13 cellular contexts compared by ENCODE assay signal in genomic region chr5:130316971-130317421, GRCh38.
DNase-seq lines count a peak whose midpoint lies in the region; ATAC-seq, FAIRE-seq and TF ChIP-seq lines count a peak whose summit lies in the region.
"Had no signal": no experiment of that assay in that cellular context is flagged by ENCODE, and none has a peak within 500 bp of the region (broad histone marks: within the 10 kb centered on the region; RNA-seq: fewer than 3 reads in every experiment).

No MANE protein-coding gene starts in this region.

- no peak overlapping the region for H2BK15ac ChIP-seq in mesenchymal stem cell (ENCODE audit: low read depth, poor library complexity, severe bottlenecking)

- POLR2A ChIA-PET in A673 (lab: Charles Lee; ENCODE audit: low non-redundant PET): no interaction called here

- TF ChIP-seq CTCF in A673 (conservative IDR thresholded peaks at IDR 0.05; ENCODE audit: low read depth, low read length) (no peak), spleen (IDR thresholded peaks at IDR 0.05 in 8 of 11, conservative IDR thresholded peaks at IDR 0.05 in 3 of 11) (no peak)

- H4K91ac ChIP-seq in mesenchymal stem cell (ENCODE audit: low read length): no peak overlapping the region

- TF ChIP-seq POLR2A in H54 (IDR thresholded peaks at IDR 0.05; ENCODE audit: low read depth, low read length) (no peak), spleen (IDR thresholded peaks at IDR 0.05) (no peak)

- H3K4me1 ChIP-seq in mesenchymal stem cell (ENCODE audit: control insufficient read depth, insufficient read depth, low read depth, low read length) (peaks cover 4% of the 10 kb centered on the region), A673 (ENCODE audit: insufficient read depth, low read length, poor library complexity, severe bottlenecking) (no peaks in the 10 kb centered on the region), spleen (no peaks in the 10 kb centered on the region)

- H2BK12ac ChIP-seq in mesenchymal stem cell (ENCODE audit: low read length in 2 of 2): no peak overlapping the region

- CTCF ChIA-PET in A673 (lab: Charles Lee): no interaction called here

- intact Hi-C loops in A673 (cut with micrococcal nuclease; ENCODE audit: unreplicated experiment): no loop called here
- intact Hi-C loops in spleen (cut with DNase I; ENCODE audit: low total_unique reads): no loop called here

- H3K14ac ChIP-seq in mesenchymal stem cell (ENCODE audit: low read length in 2 of 2): no peak overlapping the region

- ATAC-seq in GM18861 (IDR thresholded peaks at IDR 0.05; ENCODE audit: unreplicated experiment) (peak; percentile 91), HG02610 (IDR thresholded peaks at IDR 0.05; ENCODE audit: unreplicated experiment) (peak; percentile 50), HG03565 (IDR thresholded peaks at IDR 0.05; ENCODE audit: unreplicated experiment) (peak; percentile 51)

- H3K23ac ChIP-seq in mesenchymal stem cell (ENCODE audit: low read length in 2 of 2): no peak overlapping the region

- no peak overlapping the region for H2AK5ac ChIP-seq in mesenchymal stem cell (ENCODE audit: low read length, severe bottlenecking)

- no peak overlapping the region for H3K18ac ChIP-seq in mesenchymal stem cell (ENCODE audit: low read depth in 1 of 2, low read length in 2 of 2)

- peak overlapping the region; percentile 45 for H3K27ac ChIP-seq in mesenchymal stem cell (ENCODE audit: low read length, poor library complexity, severe bottlenecking)
- H3K27ac ChIP-seq in A673 (ENCODE audit: low read depth, low read length, poor library complexity, severe bottlenecking): no peak overlapping the region
- H3K27ac ChIP-seq in spleen: no peak overlapping the region
- H3K27ac ChIP-seq: epithelial cell of prostate, HL-60 had no signal

- no TSS peak for BruUV-seq in A673 (replicated peaks; lab: Mats Ljungman, UMichigan)

- no peaks in the 10 kb centered on the region for H3K27me3 ChIP-seq in mesenchymal stem cell (ENCODE audit: control insufficient read depth in 1 of 2, insufficient read depth in 1 of 2, low read length in 2 of 2)
- H3K27me3 ChIP-seq in A673 (replicated peaks; ENCODE audit: insufficient read depth, low read depth, low read length, poor library complexity): no peaks in the 10 kb centered on the region
- no peaks in the 10 kb centered on the region for H3K27me3 ChIP-seq in spleen (replicated peaks in 1 of 7)

- H3K4me3 ChIP-seq in mesenchymal stem cell (ENCODE audit: insufficient read depth in 1 of 2, low read depth in 1 of 2, low read length in 2 of 2) (no peak overlapping the region), A673 (ENCODE audit: low read depth, low read length, poor library complexity, severe bottlenecking) (no peak overlapping the region), spleen (no peak overlapping the region)

- no peak overlapping the region for H2AFZ ChIP-seq in mesenchymal stem cell (ENCODE audit: low read depth, low read length)

- H4K8ac ChIP-seq in mesenchymal stem cell (ENCODE audit: low read length): no peak overlapping the region

- H3K4me2 ChIP-seq in mesenchymal stem cell (ENCODE audit: low read length, poor library complexity, severe bottlenecking): no peak overlapping the region

- FAIRE-seq in H54 (lab: Jason Lieb, UNC): no peak

- no peaks in the 10 kb centered on the region for H3K79me1 ChIP-seq in mesenchymal stem cell (replicated peaks; ENCODE audit: low read length, poor library complexity, severe bottlenecking)

- H3K36me3 ChIP-seq in mesenchymal stem cell (ENCODE audit: control insufficient read depth in 1 of 2, insufficient read depth in 2 of 2, low read depth in 1 of 2, low read length in 2 of 2) (no peaks in the 10 kb centered on the region), A673 (ENCODE audit: insufficient read depth, low read length, poor library complexity, severe bottlenecking) (no peaks in the 10 kb centered on the region), spleen (no peaks in the 10 kb centered on the region)

- no peak overlapping the region for H2BK5ac ChIP-seq in mesenchymal stem cell (ENCODE audit: low read depth, low read length, poor library complexity, severe bottlenecking)

- no peak overlapping the region for H3K9ac ChIP-seq in mesenchymal stem cell (ENCODE audit: low read length)

- H3K9me3 ChIP-seq in mesenchymal stem cell (ENCODE audit: control insufficient read depth, low read length) (peaks cover 11% of the 10 kb centered on the region), A673 (ENCODE audit: low read depth, low read length, poor library complexity, severe bottlenecking) (no peaks in the 10 kb centered on the region), spleen (peaks cover 0 to 18% (median 13%) of the 10 kb centered on the region in 8 donors)

- 48% methylated on average over 5 of the region's 5 CpGs for WGBS in mesenchymal stem cell
- WGBS in spleen, 5 donors: 62 to 84% (median 73%) methylated on average over 5 of the region's 5 CpGs

- DNase-seq in mesenchymal stem cell: no peak
- DNase-seq in H54 (ENCODE audit: insufficient read length, low spot score): no peak
- no peak for DNase-seq in A673 (ENCODE audit: low spot score)
- DNase-seq in spleen: no peak
- DNase-seq in NCI-H1417 treated with DMSO at 0.1 percent for 48 hours (lab: John Stamatoyannopoulos, UW): no peak
- DNase-seq: activated CD4-positive, alpha-beta T cell treated with anti-CD3 and anti-CD28 coated beads, Interleukin-2, amount 10 ng/mL, durations not matched to agents 24 days and 14 days; stimulated activated CD4-positive, alpha-beta T cell treated with anti-CD3 and anti-CD28 coated beads, Interleukin-4, amount 100 ng/mL, for 1 hour; stimulated activated naive CD4-positive, alpha-beta T cell had no signal

- H2BK120ac ChIP-seq in mesenchymal stem cell (ENCODE audit: low read depth, low read length): no peak overlapping the region

- no peak overlapping the region for H3K4ac ChIP-seq in mesenchymal stem cell (ENCODE audit: low read depth in 1 of 2, low read length in 2 of 2)
